Comparison of ENCODE assay signal across 2 cellular contexts in genomic region chr17:77684803-77685580, GRCh38.
TF ChIP-seq lines count a peak whose summit lies in the region.

No MANE protein-coding gene starts in this region.

TF ChIP-seq in HCT116, 20 proteins besides CTCF, POLR2A, EP300 and RAD21:
- TF ChIP-seq EZH2 (IDR thresholded peaks at IDR 0.05) (no peak), FOSL1 (IDR thresholded peaks at IDR 0.05; ENCODE audit: low read depth) (no peak), MAX (IDR thresholded peaks at IDR 0.05) (no peak), CEBPB (IDR thresholded peaks at IDR 0.05; ENCODE audit: low read depth) (peak; percentile 37; the same call in 1 of the 2 replicates)

TF ChIP-seq in H1, 55 proteins besides CTCF, POLR2A, EP300 and RAD21:
- no peak for TF ChIP-seq POLR2AphosphoS5 (IDR thresholded peaks at IDR 0.05; ENCODE audit: low read depth, low read length)
- TF ChIP-seq CEBPB (IDR thresholded peaks at IDR 0.05; ENCODE audit: low read depth, low read length) = peak; percentile 97
